ENCODE assay signal across 8 cellular contexts in genomic region chr6:34391711-34392496, GRCh38. TPM values are rescaled to one million over a fixed set of nuclear protein-coding genes. Genes with fewer than 3 reads are reported as not detected.
DNase-seq lines count a peak whose midpoint lies in the region; ATAC-seq and TF ChIP-seq lines count a peak whose summit lies in the region.

No MANE protein-coding gene starts in this region.

- peak; percentile 41 for ATAC-seq in GM21528 (IDR thresholded peaks at IDR 0.05; ENCODE audit: low FRiP score, unreplicated experiment)

- H3K9me3 ChIP-seq in ovary: no peaks in the 10 kb centered on the region
- peaks cover 0 to 5% (median 0%) of the 10 kb centered on the region in 4 donors for H3K9me3 ChIP-seq in tibial nerve

- H3K36me3 ChIP-seq in ovary (no peaks in the 10 kb centered on the region), tibial nerve (no peaks in the 10 kb centered on the region)

- TF ChIP-seq POLR2A in ovary (IDR thresholded peaks at IDR 0.05): no peak
- TF ChIP-seq POLR2A in tibial nerve (IDR thresholded peaks at IDR 0.05): no peak

- no peaks in the 10 kb centered on the region for H3K27me3 ChIP-seq in ovary
- no peaks in the 10 kb centered on the region for H3K27me3 ChIP-seq in tibial nerve

- TF ChIP-seq EP300 in ovary (IDR thresholded peaks at IDR 0.05): no peak
- peak in 1 of 2 donors; percentile 20 for TF ChIP-seq EP300 in tibial nerve (IDR thresholded peaks at IDR 0.05)

- H3K27ac ChIP-seq in RWPE1 (peak overlapping the region; percentile 92), ovary (peak overlapping the region; percentile 82 to 91), tibial nerve (peak overlapping the region; percentile 93 to 99 (median 98))

- DNase-seq in DMS79 (lab: John Stamatoyannopoulos, UW) (peak; percentile 19), HuH-7.5 (ENCODE audit: low spot score) (peak; percentile 43), RWPE1 (ENCODE audit: low spot score) (peak; percentile 50), head of caudate nucleus (peak in 41 of 42 donors; percentile 23 to 83 (median 63)), ovary (peak; percentile 32 to 66 (median 63)), tibial nerve (ENCODE audit: low spot score in 2 of 2) (no peak)
- peak; percentile 17 for DNase-seq in activated gamma-delta T cell treated with anti-CD3 and anti-CD28 coated beads, Interleukin-2, amount 50 U/mL, for 16 hours (ENCODE audit: low read depth)

- WGBS in ovary, 3 donors: 0% methylated on average over 53 to 80 of the region's 80 CpGs
- 0% methylated on average over 58 to 70 of the region's 80 CpGs for WGBS in tibial nerve, 2 donors

- intact Hi-C loops in head of caudate nucleus (cut with DNase I) (loop anchor here (1.0 to 10.0 kb wide), 2 partner anchors 107 to 143 kb away; partner anchors contain the start of gene SMIM29), ovary (cut with DNase I) (loop anchor here (1.0 to 5.0 kb wide), 3 partner anchors 143 to 145 kb away; partner anchors contain the start of gene SMIM29 (in 4 of the 4))

- POLR2A ChIA-PET in RWPE1 (lab: Yijun Ruan, JAX; ENCODE audit: low non-redundant PET): no interaction called here

- CTCF ChIA-PET in RWPE1 (lab: Yijun Ruan, JAX): interaction anchor here (0.7 to 1.0 kb wide), 4 partner anchors 23 to 1790 kb away, joined by 3 to 5 read pairs (median 4); no protein-coding TSS in a partner anchor

- H3K4me1 ChIP-seq in ovary (ENCODE audit: insufficient read depth) (peaks cover 3% of the 10 kb centered on the region), tibial nerve (peaks cover 0 to 61% (median 22%) of the 10 kb centered on the region in 4 donors)

- H3K4me3 ChIP-seq in ovary (peak overlapping the region; percentile 50), tibial nerve (peak overlapping the region; percentile 89 to 99 (median 96))

- TF ChIP-seq CTCF in RWPE1 (conservative IDR thresholded peaks at IDR 0.05; ENCODE audit: low read depth): no peak
- no peak for TF ChIP-seq CTCF in ovary (IDR thresholded peaks at IDR 0.05)
- TF ChIP-seq CTCF in tibial nerve (IDR thresholded peaks at IDR 0.05): no peak

RNA-seq across cellular contexts. Expression of gene NUDT3, which starts 0.6 kb away (rescaled TPM):
- total RNA-seq in ovary (10 to 100 TPM; 23.2 to 60.7 (median 50.9) TPM), tibial nerve (10 to 100 TPM; 51.6 to 88.7 (median 57.3) TPM)
- 10 to 100 TPM; 16.0 to 25.8 TPM for polyA plus RNA-seq in ovary

RNA-seq across cellular contexts. Expression of gene RPS10, which starts 34.0 kb away (rescaled TPM):
- total RNA-seq in ovary (over 10,000 TPM in 1 of 7 donors, 1,000 to 10,000 TPM in 6; 2,362 to 10,077 (median 2,497) TPM), tibial nerve (1,000 to 10,000 TPM; 1,731 to 2,603 (median 2,031) TPM)
- 1,000 to 10,000 TPM; 1,945 to 5,240 TPM for polyA plus RNA-seq in ovary

Comparison
In these comparisons a context has a peak if more than half of its experiments do, and no peak if none do; other contexts are left out.
1. DNase-seq: peak in DMS79 (single experiment), HuH-7.5 (single experiment), RWPE1 (single experiment), activated gamma-delta T cell treated with anti-CD3 and anti-CD28 coated beads, Interleukin-2, amount 50 U/mL, for 16 hours (single experiment), head of caudate nucleus (41 of 42) and ovary (5 of 5); none in tibial nerve (0 of 2).
2. Peak in every context shown above with its lines, with median percentiles within 50 percentile points of each other: H3K27ac ChIP-seq.